In genomic region chr11:95891423-95892177, GRCh38 we compare ENCODE assay signal across 13 cellular contexts. TPM values are rescaled to one million over a fixed set of nuclear protein-coding genes. Genes with fewer than 3 reads are reported as not detected.
A peak's percentile ranks its signal among the peaks of the same experiment; 100 is the strongest.
DNase-seq lines count a peak whose midpoint lies in the region; ATAC-seq and TF ChIP-seq lines count a peak whose summit lies in the region.
"Had no signal": no experiment of that assay in that cellular context is flagged by ENCODE, and none has a peak within 500 bp of the region (broad histone marks: within the 10 kb centered on the region; RNA-seq: fewer than 3 reads in every experiment).

No MANE protein-coding gene starts in this region.

- H3K9me3 ChIP-seq in tibial artery = no peaks in the 10 kb centered on the region

- no peaks in the 10 kb centered on the region for H3K27me3 Mint-ChIP-seq in activated CD4-positive, alpha-beta T cell treated with anti-CD3 and anti-CD28 coated beads for 36 hours
- no peaks in the 10 kb centered on the region for H3K27me3 Mint-ChIP-seq in activated CD4-positive, alpha-beta T cell treated with anti-CD3 and anti-CD28 coated beads, Interleukin-2, amount 10 ng/mL, durations not matched to agents 24 days and 14 days
- no peaks in the 10 kb centered on the region for H3K27me3 Mint-ChIP-seq in CD14-positive monocyte (ENCODE audit: low read depth in 3 of 3)

- H3K36me3 Mint-ChIP-seq in activated CD4-positive, alpha-beta T cell treated with anti-CD3 and anti-CD28 coated beads for 36 hours (ENCODE audit: low read depth) = peaks cover 8% of the 10 kb centered on the region
- H3K36me3 Mint-ChIP-seq in activated CD4-positive, alpha-beta T cell treated with anti-CD3 and anti-CD28 coated beads, Interleukin-2, amount 10 ng/mL, durations not matched to agents 24 days and 14 days (ENCODE audit: low read depth) = peaks cover 2% of the 10 kb centered on the region
- H3K36me3 Mint-ChIP-seq in CD14-positive monocyte = peaks cover 3 to 7% of the 10 kb centered on the region in 2 donors

- no peaks in the 10 kb centered on the region for H3K9me3 Mint-ChIP-seq in activated CD4-positive, alpha-beta T cell treated with anti-CD3 and anti-CD28 coated beads for 36 hours (ENCODE audit: low read depth)
- no peaks in the 10 kb centered on the region for H3K9me3 Mint-ChIP-seq in activated CD4-positive, alpha-beta T cell treated with anti-CD3 and anti-CD28 coated beads, Interleukin-2, amount 10 ng/mL, durations not matched to agents 24 days and 14 days
- H3K9me3 Mint-ChIP-seq in CD14-positive monocyte = no peaks in the 10 kb centered on the region

- peaks cover 8 to 11% (median 8%) of the 10 kb centered on the region in 3 donors for H3K36me3 ChIP-seq in tibial artery

- no peaks in the 10 kb centered on the region for H3K27me3 ChIP-seq in tibial artery

- peak overlapping the region; percentile 27 for H3K27ac ChIP-seq in caudate nucleus (ENCODE audit: low read depth, low read length)
- peak overlapping the region; percentile 13 to 21 for H3K27ac ChIP-seq in tibial artery
- H3K27ac ChIP-seq: parathyroid adenoma had no signal

- POLR2A ChIA-PET in activated CD4-positive, alpha-beta T cell treated with anti-CD3 and anti-CD28 coated beads for 36 hours (lab: Charles Lee) = interaction anchor here (0.9 kb wide), 1 partner anchor 9 kb away, joined by 5 read pairs; no protein-coding TSS in a partner anchor

- ATAC-seq in activated CD4-positive, alpha-beta T cell treated with anti-CD3 and anti-CD28 coated beads for 36 hours = peak; percentile 51
- ATAC-seq in HG03097 (IDR thresholded peaks at IDR 0.05; ENCODE audit: low FRiP score, unreplicated experiment) = peak; percentile 66

- no peak overlapping the region for H3K4me3 ChIP-seq in tibial artery

- intact Hi-C loops in activated CD4-positive, alpha-beta T cell treated with anti-CD3 and anti-CD28 coated beads for 36 hours (cut with DNase I, micrococcal nuclease) = no loop called here
- intact Hi-C loops in activated CD4-positive, alpha-beta T cell treated with anti-CD3 and anti-CD28 coated beads, Interleukin-2, amount 10 ng/mL, durations not matched to agents 24 days and 14 days (cut with micrococcal nuclease) = no loop called here
- intact Hi-C loops in tibial artery (cut with DNase I; ENCODE audit: low total_unique reads) (no loop called here), CD14-positive monocyte (cut with micrococcal nuclease) (no loop called here)

- CTCF ChIA-PET in activated CD4-positive, alpha-beta T cell treated with anti-CD3 and anti-CD28 coated beads for 36 hours (lab: Charles Lee) = no interaction called here

- peak; percentile 7 for DNase-seq in activated CD4-positive, alpha-beta T cell treated with anti-CD3 and anti-CD28 coated beads for 36 hours
- DNase-seq in activated CD4-positive, alpha-beta T cell treated with anti-CD3 and anti-CD28 coated beads, Interleukin-2, amount 10 ng/mL, durations not matched to agents 24 days and 14 days = no peak
- DNase-seq in caudate nucleus (lab: John Stamatoyannopoulos, UW) (no peak), tibial artery (no peak), CD14-positive monocyte (ENCODE audit: low spot score) (no peak), DMS153 treated with DMSO at 0.1 percent for 48 hours (lab: John Stamatoyannopoulos, UW; ENCODE audit: unreplicated experiment) (no peak)
- DNase-seq in activated CD4-positive, alpha-beta T cell treated with anti-CD3 and anti-CD28 coated beads, Interleukin-2, amount 50 U/mL, for 48 hours = no peak
- DNase-seq: ACHN, cerebellar nuclear complex, NCI-H146, SHP77 had no signal

- no peak for TF ChIP-seq CTCF in tibial artery (IDR thresholded peaks at IDR 0.05)
- no peak for TF ChIP-seq CTCF in CD14-positive monocyte (IDR thresholded peaks at IDR 0.05)

- no peak overlapping the region for H3K4me3 Mint-ChIP-seq in activated CD4-positive, alpha-beta T cell treated with anti-CD3 and anti-CD28 coated beads for 36 hours
- no peak overlapping the region for H3K4me3 Mint-ChIP-seq in activated CD4-positive, alpha-beta T cell treated with anti-CD3 and anti-CD28 coated beads, Interleukin-2, amount 10 ng/mL, durations not matched to agents 24 days and 14 days
- no peak overlapping the region for H3K4me3 Mint-ChIP-seq in CD14-positive monocyte

- peaks cover 0 to 55% (median 15%) of the 10 kb centered on the region in 4 donors for H3K4me1 ChIP-seq in tibial artery
- H3K4me1 ChIP-seq: parathyroid adenoma had no signal

- H3K4me1 Mint-ChIP-seq in activated CD4-positive, alpha-beta T cell treated with anti-CD3 and anti-CD28 coated beads for 36 hours = peaks cover 8% of the 10 kb centered on the region
- peaks cover 7% of the 10 kb centered on the region for H3K4me1 Mint-ChIP-seq in activated CD4-positive, alpha-beta T cell treated with anti-CD3 and anti-CD28 coated beads, Interleukin-2, amount 10 ng/mL, durations not matched to agents 24 days and 14 days
- H3K4me1 Mint-ChIP-seq in CD14-positive monocyte = peaks cover 4% of the 10 kb centered on the region

- no peak overlapping the region for H3K27ac Mint-ChIP-seq in activated CD4-positive, alpha-beta T cell treated with anti-CD3 and anti-CD28 coated beads for 36 hours
- H3K27ac Mint-ChIP-seq in activated CD4-positive, alpha-beta T cell treated with anti-CD3 and anti-CD28 coated beads, Interleukin-2, amount 10 ng/mL, durations not matched to agents 24 days and 14 days = no peak overlapping the region
- H3K27ac Mint-ChIP-seq in CD14-positive monocyte = no peak overlapping the region

RNA-seq across cellular contexts. Expression of gene MTMR2, which starts 32.3 kb away (rescaled TPM):
- 10 to 100 TPM; 32.8 to 36.5 TPM for total RNA-seq in activated CD4-positive, alpha-beta T cell treated with anti-CD3 and anti-CD28 coated beads for 36 hours
- 37.5 and 38.4 TPM in 2 replicates for total RNA-seq in activated CD4-positive, alpha-beta T cell treated with anti-CD3 and anti-CD28 coated beads, Interleukin-2, amount 10 ng/mL, durations not matched to agents 24 days and 14 days
- 1 to 10 TPM; 2.6 to 5.1 TPM for polyA plus RNA-seq in CD14-positive monocyte
